ENCODE assay signal across 20 cellular contexts in the genomic region with DNA sequence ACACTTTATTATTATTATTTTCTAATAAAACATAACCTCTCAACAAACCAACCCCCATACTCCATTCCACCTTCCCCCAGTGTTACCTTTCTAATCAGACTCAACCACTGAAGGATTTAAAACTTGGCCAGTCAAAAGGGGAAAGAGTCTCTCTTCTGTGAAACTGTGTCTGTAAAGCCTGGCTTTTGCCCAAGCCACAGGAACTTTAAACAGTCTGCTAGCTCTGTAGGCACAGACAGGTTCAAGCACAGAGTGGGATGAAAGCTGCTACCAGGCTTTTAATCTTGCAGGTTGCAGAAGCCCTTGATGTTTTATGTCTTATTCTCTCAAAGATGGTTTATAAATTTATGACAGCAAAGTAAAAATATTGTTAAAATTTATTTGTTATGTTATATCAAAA.
DNase-seq lines count a peak whose midpoint lies in the region; TF ChIP-seq lines count a peak whose summit lies in the region.
"Had no signal": no experiment of that assay in that cellular context is flagged by ENCODE, and none has a peak within 500 bp of the region (broad histone marks: within the 10 kb centered on the region; RNA-seq: fewer than 3 reads in every experiment).

No MANE protein-coding gene starts in this region.

- no peak for TF ChIP-seq POLR2A in spleen (IDR thresholded peaks at IDR 0.05)
- no peak for TF ChIP-seq POLR2A in esophagus squamous epithelium (IDR thresholded peaks at IDR 0.05)

- H3K4me1 ChIP-seq in spleen (no peaks in the 10 kb centered on the region), esophagus squamous epithelium (no peaks in the 10 kb centered on the region)
- H3K4me1 ChIP-seq: upper lobe of right lung had no signal

- H3K4me3 Mint-ChIP-seq in T-helper 2 cell treated with Interferon-gamma antibody and Interleukin-4, amounts not matched to agents 5 μg/mL and 100 μg/mL, for 36 hours, result no peak overlapping the region
- H3K4me3 Mint-ChIP-seq: activated CD8-positive, alpha-beta T cell treated with anti-CD3 and anti-CD28 coated beads, Interleukin-2, amount 10 ng/mL, durations not matched to agents 7 days and 5 days; activated naive CD8-positive, alpha-beta T cell treated with anti-CD3 and anti-CD28 coated beads, Interleukin-2, amount 10 ng/mL, durations not matched to agents 7 days and 5 days; CD4-positive, CD25-positive, alpha-beta regulatory T cell; natural killer cell treated with Interleukin-12 subunit alpha and Interleukin-12 subunit beta and Interleukin-15 and Interleukin-18, amount 100 ng/mL, for 72 hours; stimulated activated naive CD8-positive, alpha-beta T cell treated with anti-CD3 and anti-CD28 coated beads, Interleukin-15, Interleukin-2, amounts not matched to agents 100 ng/mL and 50 ng/mL, for 24 hours had no signal

- DNase-seq in NCI-H1105 (lab: John Stamatoyannopoulos, UW) (peak; percentile 3), NCI-H1105 treated with DMSO at 0.1 percent for 48 hours (lab: John Stamatoyannopoulos, UW) (no peak), NCI-H226 (peak; percentile 60), dedifferentiated amniotic fluid mesenchymal stem cell (ENCODE audit: extremely low spot score) (peak; percentile 20), retinal pigment epithelial cell (ENCODE audit: low read depth) (peak; percentile 66), spleen (no peak), esophagus squamous epithelium (lab: John Stamatoyannopoulos, UW) (no peak)
- DNase-seq in T-helper 2 cell treated with Interferon-gamma antibody and Interleukin-4, amounts not matched to agents 5 μg/mL and 100 μg/mL, for 36 hours (ENCODE audit: low spot score), result no peak
- DNase-seq: 8988T; activated CD8-positive, alpha-beta T cell treated with anti-CD3 and anti-CD28 coated beads, Interleukin-2, amount 10 ng/mL, durations not matched to agents 7 days and 5 days; activated naive CD8-positive, alpha-beta T cell treated with anti-CD3 and anti-CD28 coated beads, Interleukin-2, amount 10 ng/mL, durations not matched to agents 7 days and 5 days; CD4-positive, CD25-positive, alpha-beta regulatory T cell; DMS79; heart left ventricle; NCI-H1694 treated with DMSO at 0.1 percent for 48 hours; NCI-H526 treated with DMSO at 0.1 percent for 48 hours; stimulated activated CD4-positive, alpha-beta T cell treated with anti-CD3 and anti-CD28 coated beads, Interleukin-15, amount 100 ng/mL, for 24 hours; upper lobe of right lung had no signal

- no peaks in the 10 kb centered on the region for H3K4me1 Mint-ChIP-seq in T-helper 2 cell treated with Interferon-gamma antibody and Interleukin-4, amounts not matched to agents 5 μg/mL and 100 μg/mL, for 36 hours (ENCODE audit: low read depth)
- H3K4me1 Mint-ChIP-seq: activated naive CD8-positive, alpha-beta T cell treated with anti-CD3 and anti-CD28 coated beads, Interleukin-2, amount 10 ng/mL, durations not matched to agents 7 days and 5 days; CD4-positive, CD25-positive, alpha-beta regulatory T cell had no signal

- H3K9me3 ChIP-seq in spleen, result no peaks in the 10 kb centered on the region
- H3K9me3 ChIP-seq in esophagus squamous epithelium, result no peaks in the 10 kb centered on the region
- H3K9me3 ChIP-seq: heart left ventricle, upper lobe of right lung had no signal

- H3K9me3 Mint-ChIP-seq in T-helper 2 cell treated with Interferon-gamma antibody and Interleukin-4, amounts not matched to agents 5 μg/mL and 100 μg/mL, for 36 hours, result no peaks in the 10 kb centered on the region
- H3K9me3 Mint-ChIP-seq: activated naive CD8-positive, alpha-beta T cell treated with anti-CD3 and anti-CD28 coated beads, Interleukin-2, amount 10 ng/mL, durations not matched to agents 7 days and 5 days; stimulated activated naive CD8-positive, alpha-beta T cell treated with anti-CD3 and anti-CD28 coated beads, Interleukin-15, Interleukin-2, amounts not matched to agents 100 ng/mL and 50 ng/mL, for 24 hours had no signal

- H3K27me3 ChIP-seq in spleen (replicated peaks in 1 of 7) (no peaks in the 10 kb centered on the region), esophagus squamous epithelium (no peaks in the 10 kb centered on the region)
- H3K27me3 ChIP-seq: heart left ventricle, upper lobe of right lung had no signal

- no peak overlapping the region for H3K4me3 ChIP-seq in retinal pigment epithelial cell (ENCODE audit: low read length)
- no peak overlapping the region for H3K4me3 ChIP-seq in spleen
- H3K4me3 ChIP-seq in esophagus squamous epithelium, result no peak overlapping the region
- H3K4me3 ChIP-seq: heart left ventricle, upper lobe of right lung had no signal

- H3K27ac ChIP-seq in spleen, result no peak overlapping the region
- H3K27ac ChIP-seq in esophagus squamous epithelium, result no peak overlapping the region
- H3K27ac ChIP-seq: heart left ventricle, upper lobe of right lung had no signal

- intact Hi-C loops in spleen (cut with DNase I; ENCODE audit: low total_unique reads) (no loop called here), esophagus squamous epithelium (cut with DNase I) (no loop called here)

- no peaks in the 10 kb centered on the region for H3K27me3 Mint-ChIP-seq in T-helper 2 cell treated with Interferon-gamma antibody and Interleukin-4, amounts not matched to agents 5 μg/mL and 100 μg/mL, for 36 hours (ENCODE audit: low read depth)
- H3K27me3 Mint-ChIP-seq: activated naive CD8-positive, alpha-beta T cell treated with anti-CD3 and anti-CD28 coated beads, Interleukin-2, amount 10 ng/mL, durations not matched to agents 7 days and 5 days; CD4-positive, CD25-positive, alpha-beta regulatory T cell; natural killer cell treated with Interleukin-12 subunit alpha and Interleukin-12 subunit beta and Interleukin-15 and Interleukin-18, amount 100 ng/mL, for 72 hours; stimulated activated naive CD8-positive, alpha-beta T cell treated with anti-CD3 and anti-CD28 coated beads, Interleukin-15, Interleukin-2, amounts not matched to agents 100 ng/mL and 50 ng/mL, for 24 hours had no signal

- no peaks in the 10 kb centered on the region for H3K36me3 ChIP-seq in spleen
- H3K36me3 ChIP-seq in esophagus squamous epithelium, result no peaks in the 10 kb centered on the region
- H3K36me3 ChIP-seq: heart left ventricle, upper lobe of right lung had no signal

- H3K36me3 Mint-ChIP-seq in T-helper 2 cell treated with Interferon-gamma antibody and Interleukin-4, amounts not matched to agents 5 μg/mL and 100 μg/mL, for 36 hours (ENCODE audit: low read depth), result no peaks in the 10 kb centered on the region
- H3K36me3 Mint-ChIP-seq: activated naive CD8-positive, alpha-beta T cell treated with anti-CD3 and anti-CD28 coated beads, Interleukin-2, amount 10 ng/mL, durations not matched to agents 7 days and 5 days; CD4-positive, CD25-positive, alpha-beta regulatory T cell; natural killer cell treated with Interleukin-12 subunit alpha and Interleukin-12 subunit beta and Interleukin-15 and Interleukin-18, amount 100 ng/mL, for 72 hours had no signal

- no peak overlapping the region for H3K27ac Mint-ChIP-seq in T-helper 2 cell treated with Interferon-gamma antibody and Interleukin-4, amounts not matched to agents 5 μg/mL and 100 μg/mL, for 36 hours
- H3K27ac Mint-ChIP-seq: activated CD8-positive, alpha-beta T cell treated with anti-CD3 and anti-CD28 coated beads, Interleukin-2, amount 10 ng/mL, durations not matched to agents 7 days and 5 days; activated naive CD8-positive, alpha-beta T cell treated with anti-CD3 and anti-CD28 coated beads, Interleukin-2, amount 10 ng/mL, durations not matched to agents 7 days and 5 days; CD4-positive, CD25-positive, alpha-beta regulatory T cell; natural killer cell treated with Interleukin-12 subunit alpha and Interleukin-12 subunit beta and Interleukin-15 and Interleukin-18, amount 100 ng/mL, for 72 hours; stimulated activated naive CD8-positive, alpha-beta T cell treated with anti-CD3 and anti-CD28 coated beads, Interleukin-15, Interleukin-2, amounts not matched to agents 100 ng/mL and 50 ng/mL, for 24 hours had no signal

- no peak for TF ChIP-seq CTCF in retinal pigment epithelial cell (conservative IDR thresholded peaks at IDR 0.05; ENCODE audit: low read depth, low read length)
- no peak for TF ChIP-seq CTCF in spleen (IDR thresholded peaks at IDR 0.05 in 8 of 11, conservative IDR thresholded peaks at IDR 0.05 in 3 of 11)
- no peak for TF ChIP-seq CTCF in esophagus squamous epithelium (IDR thresholded peaks at IDR 0.05)

Comparison
In these comparisons a context has a peak if more than half of its experiments do, and no peak if none do; other contexts are left out.
1. DNase-seq: peak in NCI-H1105 (single experiment), NCI-H226 (single experiment), dedifferentiated amniotic fluid mesenchymal stem cell (single experiment) and retinal pigment epithelial cell (single experiment); none in NCI-H1105 treated with DMSO at 0.1 percent for 48 hours (single experiment), spleen (single experiment), T-helper 2 cell treated with Interferon-gamma antibody and Interleukin-4, amounts not matched to agents 5 μg/mL and 100 μg/mL, for 36 hours (single experiment) and esophagus squamous epithelium (single experiment).